Comparison of ENCODE assay signal across 8 cellular contexts in genomic region chr1:10679521-10680220, GRCh38.
DNase-seq lines count a peak whose midpoint lies in the region; ATAC-seq and TF ChIP-seq lines count a peak whose summit lies in the region.

No MANE protein-coding gene starts in this region.

- no peak overlapping the region; the same call in 1 of the 2 replicates for H3K4ac ChIP-seq in H9 (ENCODE audit: low read depth, low read length)

- H3T11ph ChIP-seq in H9 (ENCODE audit: low read length), result no peak overlapping the region

- H3K79me2 ChIP-seq in H9 (ENCODE audit: insufficient read depth, low read length), result no peaks in the 10 kb centered on the region

- in situ Hi-C loops in GM13977 (cut with MboI; ENCODE audit: low pct_unique_long_range_greater_than_20kb, low sequenced_read_pairs, unreplicated experiment), result no loop called here

- H3K27ac Mint-ChIP-seq in H9, result peak overlapping the region in 1 of 3 experiments; percentile 47; a peak in 1 of 7 replicates

- DNase-seq in AG04450 (ENCODE audit: low read depth, low spot score), result peak; percentile 11
- peak; percentile 91 for DNase-seq in H9
- DNase-seq in RPMI7951 (ENCODE audit: low read depth), result peak; percentile 29
- DNase-seq in fibroblast of the aortic adventitia (ENCODE audit: low read depth), result peak; percentile 48
- no peak for DNase-seq in suprapubic skin (ENCODE audit: low spot score in 2 of 2)
- no peak for DNase-seq in GM13977 (ENCODE audit: low spot score)

- H3K9ac ChIP-seq in H9 (ENCODE audit: extremely low read depth, insufficient read length, low read length), result no peak overlapping the region

- no peak overlapping the region for H3K14ac ChIP-seq in H9 (ENCODE audit: insufficient read depth, low read length)

- TF ChIP-seq CTCF in AG04450 (IDR thresholded peaks at IDR 0.05; ENCODE audit: low read depth, low read length), result no peak
- no peak for TF ChIP-seq CTCF in H9 (conservative IDR thresholded peaks at IDR 0.05)
- no peak for TF ChIP-seq CTCF in fibroblast of the aortic adventitia (IDR thresholded peaks at IDR 0.05; ENCODE audit: insufficient read depth, low read length)
- TF ChIP-seq CTCF in suprapubic skin (IDR thresholded peaks at IDR 0.05), result no peak
- TF ChIP-seq CTCF in GM13977 (IDR thresholded peaks at IDR 0.05; ENCODE audit: extremely low read depth, insufficient read depth, missing control alignments), result no peak

- H2AK5ac ChIP-seq in H9 (ENCODE audit: insufficient read length, low read length), result no peak overlapping the region

- no peak overlapping the region for H4K5ac ChIP-seq in H9 (ENCODE audit: insufficient read length, low read depth, low read length)

- H3K4me3 ChIP-seq in AG04450 (ENCODE audit: low read depth, low read length), result no peak overlapping the region
- no peak overlapping the region for H3K4me3 ChIP-seq in fibroblast of the aortic adventitia (ENCODE audit: low read depth, low read length)
- no peak overlapping the region for H3K4me3 ChIP-seq in suprapubic skin

- peak overlapping the region in 1 of 2 experiments; percentile 47; a peak in 3 of 5 replicates for H3K4me3 Mint-ChIP-seq in H9

- no peak for TF ChIP-seq EP300 in suprapubic skin (IDR thresholded peaks at IDR 0.05)

- H4K8ac ChIP-seq in H9 (replicated peaks; ENCODE audit: insufficient read length, low read depth, low read length), result no peak overlapping the region

- peaks cover 9% of the 10 kb centered on the region for H3K27me3 ChIP-seq in AG04450 (ENCODE audit: control insufficient read depth, insufficient read depth, low read length)
- H3K27me3 ChIP-seq in H9 (ENCODE audit: insufficient read depth, low read length), result no peaks in the 10 kb centered on the region
- H3K27me3 ChIP-seq in suprapubic skin, result no peaks in the 10 kb centered on the region

- CTCF ChIA-PET in AG04450 (lab: Charles Lee), result no interaction called here

- no peak overlapping the region for H2BK5ac ChIP-seq in H9 (ENCODE audit: insufficient read length, low read length)

- POLR2A ChIA-PET in AG04450 (lab: Yijun Ruan, JAX), result no interaction called here

- TF ChIP-seq POLR2A in suprapubic skin (IDR thresholded peaks at IDR 0.05), result no peak

- H3K79me1 ChIP-seq in H9 (ENCODE audit: insufficient read depth, low read depth, low read length, poor library complexity, severe bottlenecking), result no peaks in the 10 kb centered on the region

- H3K27me3 Mint-ChIP-seq in H9 (ENCODE audit: low read depth), result no peaks in the 10 kb centered on the region

- no peak overlapping the region for H3K56ac ChIP-seq in H9 (ENCODE audit: insufficient read length, low read depth, low read length)

- peaks cover 65 to 70% of the 10 kb centered on the region in 2 experiments for H3K4me1 Mint-ChIP-seq in H9

- peaks cover 2% of the 10 kb centered on the region for H4K20me1 ChIP-seq in H9 (ENCODE audit: control insufficient read depth, insufficient read depth, insufficient read length)

- H3K18ac ChIP-seq in H9 (ENCODE audit: insufficient read length, low read depth, low read length), result peak overlapping the region; percentile 47

- no peaks in the 10 kb centered on the region for H3K9me3 Mint-ChIP-seq in H9

- no peaks in the 10 kb centered on the region for H3K36me3 Mint-ChIP-seq in H9 (ENCODE audit: insufficient read depth in 1 of 3, low read depth in 3 of 3)

- WGBS in H9 (ENCODE audit: extremely low coverage, insufficient read length, low lambda C conversion rate), result no CpG with 5 or more reads among the region's 9 CpGs
- WGBS in suprapubic skin, result 35% methylated on average over 9 of the region's 9 CpGs

- no peaks in the 10 kb centered on the region for H3K36me3 ChIP-seq in suprapubic skin

- no peak overlapping the region for H2BK20ac ChIP-seq in H9 (ENCODE audit: low read depth, low read length, poor library complexity, severe bottlenecking)

- no peak overlapping the region for H4K91ac ChIP-seq in H9 (ENCODE audit: insufficient read length, low read depth, low read length)

- no peak overlapping the region for H2BK12ac ChIP-seq in H9 (ENCODE audit: insufficient read length, low read depth, low read length)

- no peak overlapping the region for H3K23ac ChIP-seq in H9 (ENCODE audit: insufficient read length, low read depth, low read length)

- no peak overlapping the region for H2AFZ ChIP-seq in H9 (ENCODE audit: low read length)

- ATAC-seq in GM21619 (IDR thresholded peaks at IDR 0.05; ENCODE audit: unreplicated experiment), result no peak
- ATAC-seq in GM21515 (IDR thresholded peaks at IDR 0.05; ENCODE audit: unreplicated experiment), result no peak

- H3K9me3 ChIP-seq in AG04450 (ENCODE audit: control insufficient read depth, insufficient read depth, low read length), result no peaks in the 10 kb centered on the region
- no peaks in the 10 kb centered on the region for H3K9me3 ChIP-seq in H9 (ENCODE audit: control insufficient read depth, low read depth, low read length)
- H3K9me3 ChIP-seq in suprapubic skin, result no peaks in the 10 kb centered on the region

- no peak overlapping the region for H2BK15ac ChIP-seq in H9 (ENCODE audit: low read depth, low read length)

- H2BK120ac ChIP-seq in H9 (ENCODE audit: low read depth, low read length, poor library complexity, severe bottlenecking), result no peak overlapping the region

- no peak overlapping the region for H3K27ac ChIP-seq in AG04450 (ENCODE audit: low read depth, low read length)
- no peak overlapping the region for H3K27ac ChIP-seq in H9 (ENCODE audit: insufficient read length, low read depth, low read length)
- H3K27ac ChIP-seq in suprapubic skin, result peak overlapping the region; percentile 7

- no peak overlapping the region for H3K4me2 ChIP-seq in H9 (ENCODE audit: insufficient read depth, insufficient read length, low read length)

- peaks cover 4% of the 10 kb centered on the region; the same call in 1 of the 2 replicates for H3K4me1 ChIP-seq in H9 (ENCODE audit: insufficient read depth, low read length)
- peaks cover 32% of the 10 kb centered on the region for H3K4me1 ChIP-seq in suprapubic skin

- no peaks in the 10 kb centered on the region for H3K23me2 ChIP-seq in H9 (ENCODE audit: insufficient read length, low read depth, low read length, poor library complexity, severe bottlenecking)

Comparison
In these comparisons a context has a peak if more than half of its experiments do, and no peak if none do; other contexts are left out.
1. DNase-seq: peak in AG04450 (single experiment), H9 (single experiment), RPMI7951 (single experiment) and fibroblast of the aortic adventitia (single experiment); none in suprapubic skin (0 of 2) and GM13977 (single experiment).